27 cellular contexts compared by ENCODE assay signal in the genomic region with DNA sequence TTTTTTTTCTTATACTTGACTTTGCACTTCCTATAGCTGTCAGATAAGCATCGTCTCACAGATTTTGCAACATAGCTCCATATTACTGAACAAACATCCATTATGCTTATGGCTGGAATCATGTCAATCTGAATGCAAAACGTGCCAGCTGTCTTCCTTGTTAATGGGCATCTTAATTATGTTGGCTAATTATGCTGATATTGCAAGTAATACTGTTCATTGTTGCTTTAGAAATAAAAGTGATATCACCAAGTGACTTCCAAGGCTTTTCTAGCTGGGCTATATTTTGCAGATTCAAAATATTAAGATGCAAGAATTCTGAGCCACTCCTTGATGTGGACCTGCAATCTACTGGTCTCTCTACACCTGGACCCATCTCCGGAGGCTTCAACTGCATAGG.
"Had no signal": no experiment of that assay in that cellular context is flagged by ENCODE, and none has a peak within 500 bp of the region (broad histone marks: within the 10 kb centered on the region; RNA-seq: fewer than 3 reads in every experiment).

No MANE protein-coding gene starts in this region.

- H3K9me3 Mint-ChIP-seq: activated CD4-positive, alpha-beta memory T cell treated with anti-CD3 and anti-CD28 coated beads for 36 hours; effector memory CD8-positive, alpha-beta T cell; nephron; stimulated activated naive CD8-positive, alpha-beta T cell treated with anti-CD3 and anti-CD28 coated beads, Interleukin-15, amount 100 ng/mL, for 72 hours had no signal

- H3K27me3 ChIP-seq: brain microvascular endothelial cell, dorsolateral prefrontal cortex, transverse colon had no signal

- H3K9ac ChIP-seq: parathyroid adenoma had no signal

- ATAC-seq: activated CD4-positive, alpha-beta T cell treated with anti-CD3 and anti-CD28 coated beads for 36 hours; activated CD8-positive, alpha-beta memory T cell treated with anti-CD3 and anti-CD28 coated beads, Interleukin-2, amount 10 ng/mL, durations not matched to agents 7 days and 5 days; effector memory CD8-positive, alpha-beta T cell; esophagus mucosa; left cardiac atrium; right cardiac atrium; stimulated activated naive CD8-positive, alpha-beta T cell treated with anti-CD3 and anti-CD28 coated beads, Interleukin-15, amount 100 ng/mL, for 72 hours; WTC11 had no signal

- H3K4me1 Mint-ChIP-seq: nephron, WTC11 had no signal

- H3K4me1 ChIP-seq: parathyroid adenoma, transverse colon had no signal

- H3K27ac Mint-ChIP-seq: activated CD4-positive, alpha-beta memory T cell treated with anti-CD3 and anti-CD28 coated beads for 36 hours; activated CD4-positive, alpha-beta T cell treated with anti-CD3 and anti-CD28 coated beads for 36 hours; activated CD8-positive, alpha-beta memory T cell treated with anti-CD3 and anti-CD28 coated beads, Interleukin-2, amount 10 ng/mL, durations not matched to agents 7 days and 5 days; nephron; stimulated activated naive CD8-positive, alpha-beta T cell treated with anti-CD3 and anti-CD28 coated beads, Interleukin-15, amount 100 ng/mL, for 72 hours; WTC11 had no signal

- H3K9me3 ChIP-seq: transverse colon had no signal

- H3K79me2 ChIP-seq: parathyroid adenoma had no signal

- H3K4me3 Mint-ChIP-seq: activated CD4-positive, alpha-beta memory T cell treated with anti-CD3 and anti-CD28 coated beads for 36 hours; activated CD4-positive, alpha-beta T cell treated with anti-CD3 and anti-CD28 coated beads for 36 hours; activated CD8-positive, alpha-beta memory T cell treated with anti-CD3 and anti-CD28 coated beads, Interleukin-2, amount 10 ng/mL, durations not matched to agents 7 days and 5 days; effector memory CD8-positive, alpha-beta T cell; nephron; stimulated activated naive CD8-positive, alpha-beta T cell treated with anti-CD3 and anti-CD28 coated beads, Interleukin-15, amount 100 ng/mL, for 72 hours; WTC11 had no signal

- H2AFZ ChIP-seq: parathyroid adenoma had no signal

- H3K27me3 Mint-ChIP-seq: activated CD4-positive, alpha-beta memory T cell treated with anti-CD3 and anti-CD28 coated beads for 36 hours; activated CD4-positive, alpha-beta T cell treated with anti-CD3 and anti-CD28 coated beads for 36 hours; activated CD8-positive, alpha-beta memory T cell treated with anti-CD3 and anti-CD28 coated beads, Interleukin-2, amount 10 ng/mL, durations not matched to agents 7 days and 5 days; effector memory CD8-positive, alpha-beta T cell; stimulated activated naive CD8-positive, alpha-beta T cell treated with anti-CD3 and anti-CD28 coated beads, Interleukin-15, amount 100 ng/mL, for 72 hours had no signal

- FAIRE-seq: endothelial cell of umbilical vein, islet of Langerhans, urothelium cell line had no signal

- H3K27ac ChIP-seq: brain microvascular endothelial cell, dorsolateral prefrontal cortex, parathyroid adenoma, transverse colon had no signal

- H3K36me3 ChIP-seq: brain microvascular endothelial cell, transverse colon had no signal

- DNase-seq: activated CD4-positive, alpha-beta memory T cell treated with anti-CD3 and anti-CD28 coated beads for 36 hours; activated CD4-positive, alpha-beta T cell treated with anti-CD3 and anti-CD28 coated beads for 36 hours; activated CD8-positive, alpha-beta memory T cell treated with anti-CD3 and anti-CD28 coated beads, Interleukin-2, amount 10 ng/mL, durations not matched to agents 7 days and 5 days; activated gamma-delta T cell; activated naive CD4-positive, alpha-beta T cell treated with anti-CD3 and anti-CD28 coated beads, Interleukin-2, amount 50 U/mL, for 16 hours; activated T-cell treated with anti-CD3 and anti-CD28 coated beads for 4 hours; aorta; brain microvascular endothelial cell; caudate nucleus; dorsolateral prefrontal cortex; effector memory CD8-positive, alpha-beta T cell; glutamatergic neuron; hippocampal formation; left cardiac atrium; midbrain; right cardiac atrium; stimulated activated CD4-positive, alpha-beta T cell treated with anti-CD3 and anti-CD28 coated beads, Interleukin-1b, Interleukin-23, amount 100 ng/mL, for 48 hours; stimulated activated naive CD8-positive, alpha-beta T cell treated with anti-CD3 and anti-CD28 coated beads, Interleukin-15, amount 100 ng/mL, for 72 hours; T1000; transverse colon had no signal

- H3K36me3 Mint-ChIP-seq: activated CD4-positive, alpha-beta memory T cell treated with anti-CD3 and anti-CD28 coated beads for 36 hours; WTC11 had no signal

- H3K4me3 ChIP-seq: dorsolateral prefrontal cortex, transverse colon had no signal
